In genomic region chr11:19810852-19811251, GRCh38 we compare ENCODE assay signal across 17 cellular contexts.
A peak's percentile ranks its signal among the peaks of the same experiment; 100 is the strongest.
DNase-seq lines count a peak whose midpoint lies in the region; ATAC-seq and TF ChIP-seq lines count a peak whose summit lies in the region.
"Had no signal": no experiment of that assay in that cellular context is flagged by ENCODE, and none has a peak within 500 bp of the region (broad histone marks: within the 10 kb centered on the region; RNA-seq: fewer than 3 reads in every experiment).

No MANE protein-coding gene starts in this region.

- no peak for TF ChIP-seq RAD21 in SK-N-SH (IDR thresholded peaks at IDR 0.05; ENCODE audit: low read length)

- H3K9me3 Mint-ChIP-seq in WTC11 (no peaks in the 10 kb centered on the region), glutamatergic neuron (ENCODE audit: unreplicated experiment) (peaks cover 4% of the 10 kb centered on the region), type B pancreatic cell (peaks cover 7% of the 10 kb centered on the region)
- H3K9me3 Mint-ChIP-seq: CD4-positive, CD25-positive, alpha-beta regulatory T cell had no signal

- H3K4me2 ChIP-seq in SK-N-SH = 0 out of 2 replicates have a peak overlapping the region, but pooled peaks have one; percentile 3
- H3K4me2 ChIP-seq: BLaER1 had no signal

- peaks cover under 1% of the 10 kb centered on the region for H3F3A ChIP-seq in SK-N-SH (replicated peaks; ENCODE audit: insufficient read depth)

- no peak overlapping the region for H3K4me3 ChIP-seq in SK-N-SH (ENCODE audit: low read depth in 2 of 2, low read length in 1 of 2)
- H3K4me3 ChIP-seq: BLaER1, HAP-1 had no signal

- H3K27me3 Mint-ChIP-seq in WTC11 (ENCODE audit: low read depth) (no peaks in the 10 kb centered on the region), glutamatergic neuron (ENCODE audit: unreplicated experiment) (peaks cover 10% of the 10 kb centered on the region), type B pancreatic cell (no peaks in the 10 kb centered on the region)
- H3K27me3 Mint-ChIP-seq: CD4-positive, CD25-positive, alpha-beta regulatory T cell had no signal

- H3K36me3 ChIP-seq in SK-N-SH (replicated peaks in 1 of 2; ENCODE audit: control insufficient read depth in 1 of 2, insufficient read depth in 2 of 2, low read length in 1 of 2) = peaks cover 0 to 19% of the 10 kb centered on the region in 2 experiments
- H3K36me3 ChIP-seq: BLaER1, HAP-1 had no signal

- H3K9ac ChIP-seq in SK-N-SH = no peak overlapping the region
- H3K9ac ChIP-seq: BLaER1 had no signal

- no peaks in the 10 kb centered on the region for H3K9me3 ChIP-seq in SK-N-SH
- H3K9me3 ChIP-seq: BLaER1, HAP-1 had no signal

- ATAC-seq in SK-N-SH treated with all-trans-retinoic acid at 6 μM for 48 hours = no peak; the same call in 2 of the 3 replicates
- ATAC-seq in WTC11 = no peak
- no peak for ATAC-seq in GM21367 (IDR thresholded peaks at IDR 0.05; ENCODE audit: unreplicated experiment)
- no peak for ATAC-seq in HG03521 (IDR thresholded peaks at IDR 0.05; ENCODE audit: unreplicated experiment)

- no peak overlapping the region for H3K4me3 Mint-ChIP-seq in WTC11
- H3K4me3 Mint-ChIP-seq in glutamatergic neuron (ENCODE audit: unreplicated experiment) = peak overlapping the region; percentile 64
- peak overlapping the region; percentile 41 for H3K4me3 Mint-ChIP-seq in type B pancreatic cell
- H3K4me3 Mint-ChIP-seq: CD4-positive, CD25-positive, alpha-beta regulatory T cell had no signal

- TF ChIP-seq EP300 in SK-N-SH (IDR thresholded peaks at IDR 0.05; ENCODE audit: borderline replicate concordance in 1 of 2, low read depth in 1 of 2, low read length in 1 of 2) = no peak

- CTCF ChIA-PET in SK-N-SH (lab: Yijun Ruan, JAX) (interaction anchor here (0.7 to 4.8 kb wide), 11 partner anchors 10 to 740 kb away, joined by 3 to 31 read pairs (median 3); no protein-coding TSS in a partner anchor), WTC11 (lab: Charles Lee) (interaction anchor here (0.8 to 1.2 kb wide), 4 partner anchors 10 to 246 kb away, joined by 3 to 8 read pairs (median 4); no protein-coding TSS in a partner anchor)

- WGBS in SK-N-SH (ENCODE audit: low lambda C conversion rate) = 52% methylated on average over 4 of the region's 4 CpGs

- peaks cover 100% of the 10 kb centered on the region for H3K79me2 ChIP-seq in SK-N-SH (ENCODE audit: insufficient read depth)

- peaks cover 100% of the 10 kb centered on the region for H4K20me1 ChIP-seq in SK-N-SH (ENCODE audit: insufficient read depth)
- H4K20me1 ChIP-seq: BLaER1 had no signal

- POLR2A ChIA-PET in SK-N-SH (lab: Yijun Ruan, JAX) = no interaction called here
- POLR2A ChIA-PET in WTC11 (lab: Charles Lee) = no interaction called here

- DNase-seq in SK-N-SH (no peak), WTC11 (ENCODE audit: low spot score) (no peak), glutamatergic neuron (no peak), type B pancreatic cell (ENCODE audit: extremely low spot score, unreplicated experiment) (no peak), ecto neural progenitor cell (ENCODE audit: low spot score) (no peak)
- DNase-seq: 8988T; AML-193; CD4-positive, CD25-positive, alpha-beta regulatory T cell; DND-41; GF-D8; IMR-90 had no signal

- H3K27ac Mint-ChIP-seq in WTC11 (peak overlapping the region; percentile 25; the same call in 1 of the 2 replicates), glutamatergic neuron (ENCODE audit: unreplicated experiment) (peak overlapping the region; percentile 84), type B pancreatic cell (peak overlapping the region; percentile 68)
- H3K27ac Mint-ChIP-seq: CD4-positive, CD25-positive, alpha-beta regulatory T cell had no signal

- H2AFZ ChIP-seq in SK-N-SH (ENCODE audit: low read depth) = no peak overlapping the region

- peak overlapping the region; percentile 10 to 89; a peak in 3 of 4 replicates for H3K27ac ChIP-seq in SK-N-SH (ENCODE audit: low read depth in 2 of 2, low read length in 1 of 2)
- H3K27ac ChIP-seq: BLaER1, HL-60 had no signal

- no peaks in the 10 kb centered on the region for H3K9me2 ChIP-seq in SK-N-SH

- H3K36me3 Mint-ChIP-seq in WTC11 (no peaks in the 10 kb centered on the region; the same call in 1 of the 2 replicates), glutamatergic neuron (ENCODE audit: unreplicated experiment) (no peaks in the 10 kb centered on the region), type B pancreatic cell (no peaks in the 10 kb centered on the region)
- H3K36me3 Mint-ChIP-seq: CD4-positive, CD25-positive, alpha-beta regulatory T cell had no signal

- peaks cover 13 to 69% of the 10 kb centered on the region in 2 experiments; a peak in 3 of 4 replicates for H3K4me1 ChIP-seq in SK-N-SH (ENCODE audit: control insufficient read depth in 1 of 2, insufficient read depth in 2 of 2, low read depth in 1 of 2, low read length in 1 of 2)
- H3K4me1 ChIP-seq: HAP-1 had no signal

- H3K4me1 Mint-ChIP-seq in WTC11 = peaks cover 89% of the 10 kb centered on the region
- peaks cover 46% of the 10 kb centered on the region for H3K4me1 Mint-ChIP-seq in glutamatergic neuron (ENCODE audit: low read depth, unreplicated experiment)
- H3K4me1 Mint-ChIP-seq in type B pancreatic cell (ENCODE audit: unreplicated experiment) = peaks cover 41% of the 10 kb centered on the region

- TF ChIP-seq CTCF in SK-N-SH (IDR thresholded peaks at IDR 0.05) = no peak
- TF ChIP-seq CTCF in WTC11 (IDR thresholded peaks at IDR 0.05) = no peak
- TF ChIP-seq CTCF in glutamatergic neuron (IDR thresholded peaks at IDR 0.05; ENCODE audit: partially characterized antibody, unreplicated experiment) = no peak
- TF ChIP-seq CTCF in type B pancreatic cell (conservative IDR thresholded peaks at IDR 0.05) = no peak

- no peaks in the 10 kb centered on the region for H3K27me3 ChIP-seq in SK-N-SH (ENCODE audit: insufficient read depth)
- H3K27me3 ChIP-seq: BLaER1 had no signal

TF ChIP-seq in SK-N-SH, 30 proteins besides CTCF, POLR2A, EP300 and RAD21:
- TF ChIP-seq TEAD4 (IDR thresholded peaks at IDR 0.05; ENCODE audit: borderline replicate concordance, insufficient read depth) = no peak
- TF ChIP-seq, protein P1, sequence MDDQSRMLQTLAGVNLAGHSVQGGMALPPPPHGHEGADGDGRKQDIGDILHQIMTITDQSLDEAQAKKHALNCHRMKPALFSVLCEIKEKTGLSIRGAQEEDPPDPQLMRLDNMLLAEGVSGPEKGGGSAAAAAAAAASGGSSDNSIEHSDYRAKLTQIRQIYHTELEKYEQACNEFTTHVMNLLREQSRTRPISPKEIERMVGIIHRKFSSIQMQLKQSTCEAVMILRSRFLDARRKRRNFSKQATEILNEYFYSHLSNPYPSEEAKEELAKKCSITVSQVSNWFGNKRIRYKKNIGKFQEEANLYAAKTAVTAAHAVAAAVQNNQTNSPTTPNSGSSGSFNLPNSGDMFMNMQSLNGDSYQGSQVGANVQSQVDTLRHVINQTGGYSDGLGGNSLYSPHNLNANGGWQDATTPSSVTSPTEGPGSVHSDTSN (IDR thresholded peaks at IDR 0.05) = peak; percentile 29; the same call in 1 of the 2 replicates
TF ChIP-seq in SK-N-SH: peak in this region for 1.

TF ChIP-seq in SK-N-SH treated with all-trans-retinoic acid at 6 μM for 48 hours, 23 proteins besides CTCF, POLR2A, EP300 and RAD21 (continues in another document):
- TF ChIP-seq BACH2 (CRISPR knock-in tag; IDR thresholded peaks at IDR 0.05; ENCODE audit: borderline replicate concordance) (no peak), SNAI2 (CRISPR knock-in tag; IDR thresholded peaks at IDR 0.05) (no peak), GLIS3 (CRISPR knock-in tag; IDR thresholded peaks at IDR 0.05) (no peak), CREB5 (CRISPR knock-in tag; IDR thresholded peaks at IDR 0.05; ENCODE audit: low read depth) (no peak), RARB (CRISPR knock-in tag; IDR thresholded peaks at IDR 0.05) (no peak), ZNF565 (CRISPR knock-in tag; conservative IDR thresholded peaks at IDR 0.05; ENCODE audit: low read depth) (no peak)

TF ChIP-seq in WTC11, 78 proteins besides CTCF, POLR2A, EP300 and RAD21 (continues in another document):
- TF ChIP-seq ZNF532 (CRISPR knock-in tag; IDR thresholded peaks at IDR 0.05; ENCODE audit: borderline replicate concordance) (no peak), ELF4 (CRISPR knock-in tag; IDR thresholded peaks at IDR 0.05; ENCODE audit: low read depth) (no peak), IRF2 (CRISPR knock-in tag; IDR thresholded peaks at IDR 0.05; ENCODE audit: borderline replicate concordance, low read depth) (no peak), TEAD4 (CRISPR knock-in tag; IDR thresholded peaks at IDR 0.05) (no peak)
- TF ChIP-seq, protein P2, sequence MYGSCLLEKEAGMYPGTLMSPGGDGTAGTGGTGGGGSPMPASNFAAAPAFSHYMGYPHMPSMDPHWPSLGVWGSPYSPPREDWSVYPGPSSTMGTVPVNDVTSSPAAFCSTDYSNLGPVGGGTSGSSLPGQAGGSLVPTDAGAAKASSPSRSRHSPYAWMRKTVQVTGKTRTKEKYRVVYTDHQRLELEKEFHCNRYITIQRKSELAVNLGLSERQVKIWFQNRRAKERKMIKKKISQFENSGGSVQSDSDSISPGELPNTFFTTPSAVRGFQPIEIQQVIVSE (CRISPR knock-in tag; IDR thresholded peaks at IDR 0.05; ENCODE audit: borderline replicate concordance) = no peak

Comparison
In these comparisons a context has a peak if more than half of its experiments do, and no peak if none do; other contexts are left out.
1. H3K27ac Mint-ChIP-seq: peak in every context shown above with its lines; median percentile 84 in glutamatergic neuron; 68 in type B pancreatic cell; 25 in WTC11.